Comparison of ENCODE assay signal across 22 cellular contexts in the genomic region with DNA sequence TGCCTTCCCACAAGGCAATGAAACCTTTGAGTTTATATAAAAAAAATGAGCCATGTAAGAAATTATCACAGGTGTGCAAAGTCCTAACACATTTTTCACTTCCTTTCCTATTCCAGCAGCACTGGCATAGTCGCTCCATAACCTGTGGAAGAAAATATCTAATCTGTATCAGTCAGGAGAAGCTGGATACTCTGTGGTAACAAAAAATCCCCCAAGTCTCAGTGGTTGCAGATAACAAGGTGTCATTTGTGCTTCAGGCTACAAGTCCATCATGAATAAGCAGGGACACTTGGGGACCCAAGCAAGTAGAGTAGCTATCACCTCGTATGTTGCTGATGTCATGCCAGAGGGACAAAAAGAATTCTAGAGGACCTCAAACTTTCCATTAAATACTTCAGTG. TPM values are rescaled to one million over a fixed set of nuclear protein-coding genes. Genes with fewer than 3 reads are reported as not detected.
"Had no signal": no experiment of that assay in that cellular context is flagged by ENCODE, and none has a peak within 500 bp of the region (broad histone marks: within the 10 kb centered on the region; RNA-seq: fewer than 3 reads in every experiment).

No MANE protein-coding gene starts in this region.

- H3K4me3 Mint-ChIP-seq: activated naive CD4-positive, alpha-beta T cell treated with anti-CD3 and anti-CD28 coated beads, Interleukin-2, amount 50 U/mL, for 24 hours had no signal

- H3K9me3 Mint-ChIP-seq: activated naive CD4-positive, alpha-beta T cell treated with anti-CD3 and anti-CD28 coated beads, Interleukin-2, amount 50 U/mL, for 24 hours had no signal

- DNase-seq: activated CD4-positive, alpha-beta T cell treated with anti-CD3 and anti-CD28 coated beads for 48 hours; activated CD4-positive, alpha-beta T cell treated with anti-CD3 and anti-CD28 coated beads, Interleukin-2, amount 50 U/mL, for 48 hours; activated CD8-positive, alpha-beta memory T cell treated with anti-CD3 and anti-CD28 coated beads for 24 hours; anterior cingulate cortex; dermis blood vessel endothelial cell; effector CD4-positive, alpha-beta T cell; glutamatergic neuron; left ventricle myocardium inferior; mucosa of descending colon; nucleus accumbens; pancreas; psoas muscle; stimulated activated CD4-positive, alpha-beta T cell treated with anti-CD3 and anti-CD28 coated beads, Interleukin-1b, Interleukin-23, amount 100 ng/mL, for 48 hours; stimulated activated CD4-positive, alpha-beta T cell treated with anti-CD3 and anti-CD28 coated beads, Interleukin-4, amount 100 ng/mL, for 4 hours; stimulated activated CD8-positive, alpha-beta memory T cell treated with anti-CD3 and anti-CD28 coated beads, Interleukin-4, amount 100 ng/mL, for 48 hours; stimulated activated naive CD4-positive, alpha-beta T cell treated with Interleukin-2 at 50 U/mL for 16 hours; T-helper 1 cell; testis; transverse colon had no signal

- H3K36me3 Mint-ChIP-seq: activated naive CD4-positive, alpha-beta T cell treated with anti-CD3 and anti-CD28 coated beads, Interleukin-2, amount 50 U/mL, for 24 hours had no signal

- ATAC-seq: activated CD4-positive, CD25-positive, alpha-beta regulatory T cell treated with anti-CD3 and anti-CD28 coated beads, Interleukin-2, amount 50 U/mL, for 24 hours; mucosa of descending colon; pancreas; psoas muscle had no signal

- H3K27me3 Mint-ChIP-seq: activated naive CD4-positive, alpha-beta T cell treated with anti-CD3 and anti-CD28 coated beads, Interleukin-2, amount 50 U/mL, for 24 hours had no signal

RNA-seq across cellular contexts. Expression of a gene that starts 30.3 kb away (rescaled TPM):
- polyA plus RNA-seq: neural cell had no signal
